In genomic region chr17:50067996-50068395, GRCh38 we compare ENCODE assay signal across 1 cellular context.
TF ChIP-seq lines count a peak whose summit lies in the region.

No MANE protein-coding gene starts in this region.

TF ChIP-seq in HepG2, 621 proteins besides CTCF, POLR2A, EP300 and RAD21:
- TF ChIP-seq HNRNPL (IDR thresholded peaks at IDR 0.05; ENCODE audit: low read depth, low read length) (0 out of 2 replicates have a peak, but pooled peaks have one; percentile 60), SP1 (IDR thresholded peaks at IDR 0.05) (no peak), SP1 (CRISPR knock-in tag; IDR thresholded peaks at IDR 0.05) (no peak), NRL (CRISPR knock-in tag; IDR thresholded peaks at IDR 0.05; ENCODE audit: borderline replicate concordance) (0 out of 2 replicates have a peak, but pooled peaks have one; percentile 37)
TF ChIP-seq in HepG2: peak in this region for 2.
